11 cellular contexts compared by ENCODE assay signal in the genomic region with DNA sequence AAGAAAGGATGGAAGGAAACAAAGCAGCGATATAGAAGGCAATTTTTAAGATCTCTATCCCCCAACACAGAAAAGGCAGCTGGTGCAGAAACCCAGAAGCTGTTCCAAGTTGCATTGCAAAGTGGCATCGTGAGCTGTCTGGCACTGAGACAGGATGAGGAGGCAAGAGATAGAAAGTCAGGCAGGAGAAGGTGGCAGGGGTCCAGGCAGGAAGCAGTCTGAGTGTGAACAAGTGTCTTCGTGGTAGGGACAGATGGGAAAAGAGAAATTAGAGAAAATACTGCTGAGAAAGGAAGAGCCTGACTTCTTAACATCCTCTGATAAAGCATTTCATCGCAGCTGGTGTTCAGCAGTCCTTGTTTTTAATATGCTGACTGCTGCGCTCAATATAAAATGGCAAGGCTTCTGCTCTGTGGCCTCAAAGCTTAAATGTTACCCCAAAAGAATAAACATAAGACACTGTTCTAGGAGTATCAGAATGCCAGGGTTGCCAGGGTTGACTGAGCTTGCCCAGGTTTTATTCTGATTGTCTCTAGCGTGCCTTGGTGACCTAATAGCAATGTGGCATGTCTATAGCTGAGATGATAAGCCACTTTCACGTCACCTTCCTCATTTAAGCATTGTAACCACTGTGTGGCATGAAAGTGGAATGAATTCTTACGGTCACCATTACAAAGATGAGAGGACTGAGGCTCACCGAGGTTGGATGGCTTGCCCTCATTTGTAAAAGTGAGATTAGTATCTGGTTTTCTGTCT.
DNase-seq lines count a peak whose midpoint lies in the region; FAIRE-seq lines count a peak whose summit lies in the region.
"Had no signal": no experiment of that assay in that cellular context is flagged by ENCODE, and none has a peak within 500 bp of the region (broad histone marks: within the 10 kb centered on the region; RNA-seq: fewer than 3 reads in every experiment).

No MANE protein-coding gene starts in this region.

- no peak for FAIRE-seq in GM19239 (lab: Jason Lieb, UNC)

- DNase-seq in DMS79 treated with DMSO at 0.1 percent for 48 hours (lab: John Stamatoyannopoulos, UW) (peak; percentile 94), NCI-H69 (lab: John Stamatoyannopoulos, UW) (peak; percentile 83), globus pallidus (ENCODE audit: low spot score) (peak; percentile 40), pons (ENCODE audit: low spot score) (peak; percentile 69), retina (no peak), GM19239 (ENCODE audit: insufficient read length, low spot score) (no peak), NCI-H1417 treated with DMSO at 0.1 percent for 48 hours (lab: John Stamatoyannopoulos, UW) (no peak)
- no peak for DNase-seq in effector CD4-positive, alpha-beta T cell
- DNase-seq: activated CD8-positive, alpha-beta memory T cell treated with anti-CD3 and anti-CD28 coated beads, Interleukin-2, amount 50 U/mL, for 48 hours; CD8-positive, alpha-beta memory T cell; stimulated activated CD4-positive, alpha-beta T cell treated with anti-CD3 and anti-CD28 coated beads, Interleukin-2, amount 100 ng/mL, for 24 hours had no signal

Comparison
In these comparisons a context has a peak if more than half of its experiments do, and no peak if none do; other contexts are left out.
1. DNase-seq: peak in DMS79 treated with DMSO at 0.1 percent for 48 hours (single experiment), NCI-H69 (single experiment), globus pallidus (single experiment) and pons (single experiment); none in retina (single experiment), effector CD4-positive, alpha-beta T cell (single experiment), GM19239 (single experiment) and NCI-H1417 treated with DMSO at 0.1 percent for 48 hours (single experiment).